ENCODE assay signal across 1 cellular context in genomic region chr12:57518176-57518919, GRCh38.
A peak's percentile ranks its signal among the peaks of the same experiment; 100 is the strongest.
TF ChIP-seq lines count a peak whose summit lies in the region.

No MANE protein-coding gene starts in this region.

TF ChIP-seq in HEK293, 187 proteins besides CTCF, POLR2A, EP300 and RAD21 (continued from another document):
- TF ChIP-seq ZNF335 (tag by site-specific recombination; conservative IDR thresholded peaks at IDR 0.05) (no peak), ZNF341 (tag by site-specific recombination; IDR thresholded peaks at IDR 0.05; ENCODE audit: low read depth) (no peak), ZNF366 (tag by site-specific recombination; conservative IDR thresholded peaks at IDR 0.05) (no peak), ZNF843 (tag by site-specific recombination; IDR thresholded peaks at IDR 0.05) (no peak), ZSCAN4 (tag by site-specific recombination; IDR thresholded peaks at IDR 0.05) (no peak), TCF7L2 (IDR thresholded peaks at IDR 0.05; ENCODE audit: borderline replicate concordance, low read depth, low read length) (no peak), KLF17 (tag by site-specific recombination; IDR thresholded peaks at IDR 0.05) (no peak), ZNF426 (tag by site-specific recombination; IDR thresholded peaks at IDR 0.05) (no peak), ZNF548 (tag by site-specific recombination; IDR thresholded peaks at IDR 0.05) (no peak), ZNF449 (tag by site-specific recombination; IDR thresholded peaks at IDR 0.05) (no peak), PRDM10 (tag by site-specific recombination; IDR thresholded peaks at IDR 0.05) (0 out of 2 replicates have a peak, but pooled peaks have one; percentile 9), ZBTB49 (tag by site-specific recombination; IDR thresholded peaks at IDR 0.05; ENCODE audit: low read depth) (no peak), KLF8 (tag by site-specific recombination; IDR thresholded peaks at IDR 0.05) (no peak)
